In the genomic region with DNA sequence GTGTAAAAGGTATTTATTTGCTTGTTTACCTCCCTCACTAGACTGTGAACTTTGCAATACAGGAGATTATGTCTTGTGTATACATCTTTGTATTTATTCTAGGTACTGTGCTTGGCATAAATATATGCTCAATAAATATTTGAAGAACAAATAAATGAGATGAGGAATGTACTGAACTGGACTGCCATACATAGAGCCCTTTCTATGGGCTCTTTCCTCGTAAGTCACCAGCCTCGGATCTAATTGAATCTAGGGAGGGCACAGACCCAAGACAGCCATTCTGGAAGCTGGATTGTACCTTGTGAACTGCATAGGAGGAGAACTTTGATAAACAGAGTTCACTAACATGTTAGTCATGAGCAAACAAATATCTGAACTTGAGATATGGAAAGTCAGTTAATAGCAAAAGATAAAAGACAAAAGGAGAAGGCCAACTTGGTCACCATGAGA, we compare ENCODE assay signal across 15 cellular contexts.
DNase-seq lines count a peak whose midpoint lies in the region; ATAC-seq, FAIRE-seq and TF ChIP-seq lines count a peak whose summit lies in the region.
"Had no signal": no experiment of that assay in that cellular context is flagged by ENCODE, and none has a peak within 500 bp of the region (broad histone marks: within the 10 kb centered on the region; RNA-seq: fewer than 3 reads in every experiment).

No MANE protein-coding gene starts in this region.

- H3K4me1 ChIP-seq in pancreas, result no peaks in the 10 kb centered on the region
- H3K4me1 ChIP-seq: BLaER1 had no signal

- DNase-seq in DMS53 (lab: John Stamatoyannopoulos, UW), result peak; percentile 53
- DNase-seq in pancreas, result no peak
- DNase-seq in NCI-H446 treated with DMSO at 0.1 percent for 48 hours (lab: John Stamatoyannopoulos, UW), result no peak
- no peak for DNase-seq in AML-193 (lab: John Stamatoyannopoulos, UW)
- DNase-seq: CD4-positive, CD25-positive, alpha-beta regulatory T cell; DMS79; H7; IMR-90; KBM-7 had no signal

- H3K27me3 ChIP-seq in pancreas, result no peaks in the 10 kb centered on the region
- H3K27me3 ChIP-seq: BLaER1 had no signal

- TF ChIP-seq CTCF in VCaP (conservative IDR thresholded peaks at IDR 0.05) (no peak), pancreas (IDR thresholded peaks at IDR 0.05) (no peak)

- peak; percentile 16 to 85 (median 64) for ATAC-seq in pancreas
- ATAC-seq in GM18873 (IDR thresholded peaks at IDR 0.05; ENCODE audit: low FRiP score, unreplicated experiment), result no peak
- ATAC-seq: GM23338 had no signal

- no peaks in the 10 kb centered on the region for H3K9me3 ChIP-seq in pancreas
- H3K9me3 ChIP-seq: BLaER1 had no signal

- H3K27ac ChIP-seq in VCaP (peak overlapping the region; percentile 71), pancreas (no peak overlapping the region)
- H3K27ac ChIP-seq: BLaER1 had no signal

- WGBS in pancreas, 2 donors, result 33 to 45% methylated on average over 2 of the region's 2 CpGs

- intact Hi-C loops in pancreas (cut with DNase I), result no loop called here

- H3K36me3 ChIP-seq in pancreas, result no peaks in the 10 kb centered on the region
- H3K36me3 ChIP-seq: BLaER1 had no signal

- no peak overlapping the region for H3K4me3 ChIP-seq in pancreas
- H3K4me3 ChIP-seq: BLaER1, GM23338 had no signal

- no peak for FAIRE-seq in pancreas (lab: Jason Lieb, UNC)
- FAIRE-seq: G401.6, GM12892 had no signal
